13 cellular contexts compared by ENCODE assay signal in the genomic region with DNA sequence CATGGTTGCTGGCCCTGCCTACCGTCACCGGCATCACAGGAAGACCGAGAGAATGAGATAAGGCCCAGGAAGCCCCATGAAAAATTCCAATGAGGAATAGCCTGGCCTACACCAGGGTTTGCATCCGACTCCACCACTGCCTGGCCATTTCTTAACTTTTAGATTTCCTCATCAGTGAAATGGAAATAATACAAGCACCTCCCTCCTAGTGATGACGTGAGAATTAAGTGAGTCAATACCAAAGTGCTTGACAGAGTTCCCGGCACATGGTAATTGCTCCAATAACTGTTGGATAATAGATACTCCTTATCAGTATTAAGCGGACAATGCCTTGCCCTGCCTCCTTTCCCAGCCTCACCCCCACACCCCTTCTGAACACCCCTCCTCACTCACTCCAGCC.
"Had no signal": no experiment of that assay in that cellular context is flagged by ENCODE, and none has a peak within 500 bp of the region (broad histone marks: within the 10 kb centered on the region; RNA-seq: fewer than 3 reads in every experiment).

No MANE protein-coding gene starts in this region.

- H3K4me3 ChIP-seq: heart left ventricle, mucosa of descending colon, tibial artery, upper lobe of left lung, uterus had no signal

- H3K9me3 ChIP-seq: heart left ventricle, mucosa of descending colon, upper lobe of left lung, uterus had no signal

- DNase-seq: effector memory CD4-positive, alpha-beta T cell; heart left ventricle; hypothalamus; mammary epithelial cell; mucosa of descending colon; posterior cingulate gyrus; tibial artery; upper lobe of left lung; uterus had no signal

- H3K27ac ChIP-seq: heart left ventricle, tibial artery, upper lobe of left lung, uterus had no signal

- H3K36me3 ChIP-seq: heart left ventricle, tibial artery, upper lobe of left lung, uterus had no signal

- H3K27me3 ChIP-seq: upper lobe of left lung, uterus had no signal

- H3K4me1 ChIP-seq: heart left ventricle, tibial artery, upper lobe of left lung, uterus had no signal

- ATAC-seq: esophagus mucosa; heart left ventricle; left lobe of liver; mucosa of descending colon; naive thymus-derived CD8-positive, alpha-beta T cell; sciatic nerve had no signal
